ENCODE assay signal across 9 cellular contexts in genomic region chr2:64063924-64064331, GRCh38. TPM values are rescaled to one million over a fixed set of nuclear protein-coding genes. Genes with fewer than 3 reads are reported as not detected.
DNase-seq lines count a peak whose midpoint lies in the region; ATAC-seq and TF ChIP-seq lines count a peak whose summit lies in the region.
"Had no signal": no experiment of that assay in that cellular context is flagged by ENCODE, and none has a peak within 500 bp of the region (broad histone marks: within the 10 kb centered on the region; RNA-seq: fewer than 3 reads in every experiment).

No MANE protein-coding gene starts in this region.

- H3K4me1 Mint-ChIP-seq in activated T-helper 1 cell treated with anti-CD3 and anti-CD28 coated beads, Interleukin-12 subunit alpha, Interleukin-12 subunit beta, Interleukin-2, Interleukin-4 antibody, amounts not matched to agents 30 ng/mL and 10 ng/mL and 1 ng/mL, durations not matched to agents 14 hours and 24 hours and 36 hours (ENCODE audit: low read depth) = peaks cover 34% of the 10 kb centered on the region
- H3K4me1 Mint-ChIP-seq in stimulated activated effector memory CD8-positive, alpha-beta T cell treated with anti-CD3 and anti-CD28 coated beads, Interleukin-12 subunit alpha, Interleukin-12 subunit beta, amount 100 ng/mL, for 72 hours = peaks cover 13% of the 10 kb centered on the region

- no peaks in the 10 kb centered on the region for H3K27me3 Mint-ChIP-seq in activated T-helper 1 cell treated with anti-CD3 and anti-CD28 coated beads, Interleukin-12 subunit alpha, Interleukin-12 subunit beta, Interleukin-2, Interleukin-4 antibody, amounts not matched to agents 30 ng/mL and 10 ng/mL and 1 ng/mL, durations not matched to agents 14 hours and 24 hours and 36 hours (ENCODE audit: insufficient read depth)

- H3K27ac Mint-ChIP-seq in activated T-helper 1 cell treated with anti-CD3 and anti-CD28 coated beads, Interleukin-12 subunit alpha, Interleukin-12 subunit beta, Interleukin-2, Interleukin-4 antibody, amounts not matched to agents 30 ng/mL and 10 ng/mL and 1 ng/mL, durations not matched to agents 14 hours and 24 hours and 36 hours = peak overlapping the region; percentile 42
- H3K27ac Mint-ChIP-seq in stimulated activated effector memory CD8-positive, alpha-beta T cell treated with anti-CD3 and anti-CD28 coated beads, Interleukin-12 subunit alpha, Interleukin-12 subunit beta, amount 100 ng/mL, for 72 hours = peak overlapping the region; percentile 2

- H3K4me1 ChIP-seq in HUES48 (ENCODE audit: control insufficient read depth, insufficient read depth, low read length) = peaks cover 26% of the 10 kb centered on the region
- peaks cover 0 to 16% of the 10 kb centered on the region in 2 donors for H3K4me1 ChIP-seq in right atrium auricular region

- ATAC-seq in stimulated activated effector memory CD8-positive, alpha-beta T cell treated with anti-CD3 and anti-CD28 coated beads, Interleukin-12 subunit alpha, Interleukin-12 subunit beta, amount 100 ng/mL, for 72 hours = no peak
- ATAC-seq in HG03175 (IDR thresholded peaks at IDR 0.05; ENCODE audit: unreplicated experiment) (no peak), HG03432 (IDR thresholded peaks at IDR 0.05; ENCODE audit: unreplicated experiment) (no peak)

- peaks cover 4% of the 10 kb centered on the region for H3K36me3 Mint-ChIP-seq in activated T-helper 1 cell treated with anti-CD3 and anti-CD28 coated beads, Interleukin-12 subunit alpha, Interleukin-12 subunit beta, Interleukin-2, Interleukin-4 antibody, amounts not matched to agents 30 ng/mL and 10 ng/mL and 1 ng/mL, durations not matched to agents 14 hours and 24 hours and 36 hours (ENCODE audit: low read depth)
- no peaks in the 10 kb centered on the region for H3K36me3 Mint-ChIP-seq in stimulated activated effector memory CD8-positive, alpha-beta T cell treated with anti-CD3 and anti-CD28 coated beads, Interleukin-12 subunit alpha, Interleukin-12 subunit beta, amount 100 ng/mL, for 72 hours

- H3K9me3 ChIP-seq in HUES48 (ENCODE audit: control insufficient read depth, insufficient read depth, low read length) (no peaks in the 10 kb centered on the region), right atrium auricular region (no peaks in the 10 kb centered on the region)

- no peak for DNase-seq in activated T-helper 1 cell treated with anti-CD3 and anti-CD28 coated beads, Interleukin-12 subunit alpha, Interleukin-12 subunit beta, Interleukin-2, Interleukin-4 antibody, amounts not matched to agents 30 ng/mL and 10 ng/mL and 1 ng/mL, durations not matched to agents 14 hours and 24 hours and 36 hours (ENCODE audit: low spot score)
- DNase-seq in right atrium auricular region (ENCODE audit: low spot score) (no peak), T-helper 9 cell (no peak)
- no peak for DNase-seq in stimulated activated effector memory CD8-positive, alpha-beta T cell treated with anti-CD3 and anti-CD28 coated beads, Interleukin-12 subunit alpha, Interleukin-12 subunit beta, amount 100 ng/mL, for 72 hours (ENCODE audit: low spot score in 2 of 2)
- no peak for DNase-seq in activated CD4-positive, alpha-beta T cell treated with anti-CD3 and anti-CD28 coated beads, Interleukin-2, amount 50 U/mL, for 4 hours
- DNase-seq: stimulated activated CD4-positive, alpha-beta T cell treated with anti-CD3 and anti-CD28 coated beads, Interleukin-4, amount 100 ng/mL, for 1 hour had no signal

- H3K9me3 Mint-ChIP-seq in activated T-helper 1 cell treated with anti-CD3 and anti-CD28 coated beads, Interleukin-12 subunit alpha, Interleukin-12 subunit beta, Interleukin-2, Interleukin-4 antibody, amounts not matched to agents 30 ng/mL and 10 ng/mL and 1 ng/mL, durations not matched to agents 14 hours and 24 hours and 36 hours = no peaks in the 10 kb centered on the region
- no peaks in the 10 kb centered on the region for H3K9me3 Mint-ChIP-seq in stimulated activated effector memory CD8-positive, alpha-beta T cell treated with anti-CD3 and anti-CD28 coated beads, Interleukin-12 subunit alpha, Interleukin-12 subunit beta, amount 100 ng/mL, for 72 hours

- intact Hi-C loops in activated T-helper 1 cell treated with anti-CD3 and anti-CD28 coated beads, Interleukin-12 subunit alpha, Interleukin-12 subunit beta, Interleukin-2, Interleukin-4 antibody, amounts not matched to agents 30 ng/mL and 10 ng/mL and 1 ng/mL, durations not matched to agents 14 hours and 24 hours and 36 hours (cut with micrococcal nuclease) = loop anchor here (2.0 to 5.0 kb wide), 2 partner anchors 33 to 65 kb away; no protein-coding TSS in a partner anchor

- no peaks in the 10 kb centered on the region for H3K36me3 ChIP-seq in HUES48 (ENCODE audit: control insufficient read depth, insufficient read depth, low read length)
- H3K36me3 ChIP-seq in right atrium auricular region = no peaks in the 10 kb centered on the region

- no peak for TF ChIP-seq CTCF in right atrium auricular region (IDR thresholded peaks at IDR 0.05)

- H3K27ac ChIP-seq in HUES48 (ENCODE audit: low read depth, low read length) (peak overlapping the region; percentile 63), right atrium auricular region (peak overlapping the region; percentile 53 to 60)

- H3K27me3 ChIP-seq in HUES48 (ENCODE audit: control insufficient read depth, insufficient read depth, low read length) (no peaks in the 10 kb centered on the region), right atrium auricular region (no peaks in the 10 kb centered on the region)

- H3K4me3 ChIP-seq in HUES48 (ENCODE audit: low read depth, low read length) (no peak overlapping the region), right atrium auricular region (no peak overlapping the region)

- no peak overlapping the region for H3K9ac ChIP-seq in HUES48 (ENCODE audit: low read depth, low read length)

- no peak overlapping the region for H3K4me3 Mint-ChIP-seq in activated T-helper 1 cell treated with anti-CD3 and anti-CD28 coated beads, Interleukin-12 subunit alpha, Interleukin-12 subunit beta, Interleukin-2, Interleukin-4 antibody, amounts not matched to agents 30 ng/mL and 10 ng/mL and 1 ng/mL, durations not matched to agents 14 hours and 24 hours and 36 hours
- no peak overlapping the region for H3K4me3 Mint-ChIP-seq in stimulated activated effector memory CD8-positive, alpha-beta T cell treated with anti-CD3 and anti-CD28 coated beads, Interleukin-12 subunit alpha, Interleukin-12 subunit beta, amount 100 ng/mL, for 72 hours

RNA-seq across cellular contexts. Expression of gene VPS54, which starts 44.7 kb away (rescaled TPM):
- 14.9 and 15.4 TPM in 2 replicates for total RNA-seq in activated T-helper 1 cell treated with anti-CD3 and anti-CD28 coated beads, Interleukin-12 subunit alpha, Interleukin-12 subunit beta, Interleukin-2, Interleukin-4 antibody, amounts not matched to agents 30 ng/mL and 10 ng/mL and 1 ng/mL, durations not matched to agents 14 hours and 24 hours and 36 hours
- 10 to 100 TPM; 10.9 to 12.5 TPM for total RNA-seq in right atrium auricular region
